ENCODE assay signal across 1 cellular context in the genomic region with DNA sequence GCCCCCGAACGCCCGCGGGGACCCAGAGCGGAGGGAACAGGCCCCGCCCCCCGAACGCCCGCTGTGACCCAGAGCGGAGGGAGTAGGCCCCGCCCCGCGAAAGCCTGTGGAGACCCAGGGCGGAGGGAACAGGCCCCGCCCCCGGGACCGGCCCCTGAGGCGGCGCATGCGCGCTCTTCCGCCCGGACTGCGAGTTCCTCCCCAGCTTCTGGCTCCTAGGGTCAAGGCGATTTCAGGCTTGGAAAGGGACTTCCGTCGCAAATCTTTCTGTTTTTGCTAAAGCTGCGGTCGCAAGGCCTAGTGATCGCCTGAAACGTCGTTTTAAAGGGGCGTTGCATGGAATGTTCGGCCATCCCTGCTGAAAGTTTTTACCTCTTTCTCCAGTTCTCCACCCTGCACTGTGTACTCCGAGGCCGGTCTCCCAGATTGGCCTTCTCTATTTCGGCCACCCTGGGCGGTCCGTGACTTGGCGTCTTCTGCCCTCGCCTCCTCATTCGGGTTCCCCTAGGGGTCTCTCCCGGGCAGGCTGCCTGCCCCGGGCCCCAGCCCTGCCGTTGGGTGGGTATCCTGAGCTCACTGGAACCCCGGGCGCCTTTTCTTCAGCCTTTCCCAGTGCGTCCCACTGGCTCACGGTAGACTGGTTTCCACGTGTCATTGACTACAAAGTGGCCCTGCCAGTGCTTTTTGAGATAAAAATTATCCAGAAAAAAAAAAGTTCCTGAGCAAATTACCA.
TF ChIP-seq lines count a peak whose summit lies in the region.

No MANE protein-coding gene starts in this region.

TF ChIP-seq in SK-N-SH, 30 proteins besides CTCF, POLR2A, EP300 and RAD21 (continued from another document):
- TF ChIP-seq FOXM1 (IDR thresholded peaks at IDR 0.05; ENCODE audit: low read depth) (no peak), YY1 (IDR thresholded peaks at IDR 0.05; ENCODE audit: low read depth) (no peak; the same call in 1 of the 2 replicates), MEF2A (IDR thresholded peaks at IDR 0.05; ENCODE audit: borderline replicate concordance, low read depth) (no peak), ELF1 (IDR thresholded peaks at IDR 0.05) (no peak; the same call in 1 of the 2 replicates), TAF1 (IDR thresholded peaks at IDR 0.05; ENCODE audit: borderline replicate concordance, low read depth, low read length) (peak; percentile 79; the same call in 1 of the 2 replicates), IRF3 (IDR thresholded peaks at IDR 0.05; ENCODE audit: low read depth, low read length) (no peak), POLR2AphosphoS5 (IDR thresholded peaks at IDR 0.05; ENCODE audit: low read depth, low read length) (peak; percentile 98), SIN3A (IDR thresholded peaks at IDR 0.05; ENCODE audit: borderline replicate concordance, low read depth, low read length) (peak; percentile 6; the same call in 1 of the 2 replicates), MXI1 (IDR thresholded peaks at IDR 0.05; ENCODE audit: low read depth, low read length) (peak; percentile 80; the same call in 1 of the 2 replicates), CHD2 (IDR thresholded peaks at IDR 0.05; ENCODE audit: low read length, partially characterized antibody) (no peak), GATA2 (CRISPR knock-in tag; IDR thresholded peaks at IDR 0.05) (no peak)
- TF ChIP-seq, protein P1, sequence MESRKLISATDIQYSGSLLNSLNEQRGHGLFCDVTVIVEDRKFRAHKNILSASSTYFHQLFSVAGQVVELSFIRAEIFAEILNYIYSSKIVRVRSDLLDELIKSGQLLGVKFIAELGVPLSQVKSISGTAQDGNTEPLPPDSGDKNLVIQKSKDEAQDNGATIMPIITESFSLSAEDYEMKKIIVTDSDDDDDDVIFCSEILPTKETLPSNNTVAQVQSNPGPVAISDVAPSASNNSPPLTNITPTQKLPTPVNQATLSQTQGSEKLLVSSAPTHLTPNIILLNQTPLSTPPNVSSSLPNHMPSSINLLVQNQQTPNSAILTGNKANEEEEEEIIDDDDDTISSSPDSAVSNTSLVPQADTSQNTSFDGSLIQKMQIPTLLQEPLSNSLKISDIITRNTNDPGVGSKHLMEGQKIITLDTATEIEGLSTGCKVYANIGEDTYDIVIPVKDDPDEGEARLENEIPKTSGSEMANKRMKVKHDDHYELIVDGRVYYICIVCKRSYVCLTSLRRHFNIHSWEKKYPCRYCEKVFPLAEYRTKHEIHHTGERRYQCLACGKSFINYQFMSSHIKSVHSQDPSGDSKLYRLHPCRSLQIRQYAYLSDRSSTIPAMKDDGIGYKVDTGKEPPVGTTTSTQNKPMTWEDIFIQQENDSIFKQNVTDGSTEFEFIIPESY (IDR thresholded peaks at IDR 0.05; ENCODE audit: borderline replicate concordance, low read depth), result no peak
